1 cellular context compared by ENCODE assay signal in genomic region chr1:31416101-31416736, GRCh38.
TF ChIP-seq lines count a peak whose summit lies in the region.

No MANE protein-coding gene starts in this region.

TF ChIP-seq in HepG2, 621 proteins besides CTCF, POLR2A, EP300 and RAD21 (continued from another document):
- TF ChIP-seq PAWR (CRISPR knock-in tag; IDR thresholded peaks at IDR 0.05; ENCODE audit: borderline replicate concordance) (no peak), MTA3 (CRISPR knock-in tag; IDR thresholded peaks at IDR 0.05) (no peak), ZNF687 (CRISPR knock-in tag; IDR thresholded peaks at IDR 0.05) (peak; percentile 48; the same call in 1 of the 2 replicates), ETV5 (CRISPR knock-in tag; IDR thresholded peaks at IDR 0.05; ENCODE audit: borderline replicate concordance) (peak; percentile 51; the same call in 1 of the 2 replicates), TEAD3 (CRISPR knock-in tag; optimal IDR thresholded peaks at IDR 0.05; ENCODE audit: borderline replicate concordance) (peak; percentile 36), ZBTB38 (CRISPR knock-in tag; IDR thresholded peaks at IDR 0.05) (peak; percentile 47; the same call in 1 of the 2 replicates)
